ENCODE assay signal across 1 cellular context in genomic region chr1:216626394-216627067, GRCh38.
TF ChIP-seq lines count a peak whose summit lies in the region.

No MANE protein-coding gene starts in this region.

TF ChIP-seq in SK-N-SH, 30 proteins besides CTCF, POLR2A, EP300 and RAD21 (continued from another document):
- TF ChIP-seq USF2 (IDR thresholded peaks at IDR 0.05; ENCODE audit: borderline replicate concordance, low read depth, low read length) (no peak), RXRA (IDR thresholded peaks at IDR 0.05; ENCODE audit: borderline replicate concordance, low read depth) (peak; percentile 25; the same call in 1 of the 2 replicates), TCF12 (IDR thresholded peaks at IDR 0.05) (peak; percentile 79), RCOR1 (IDR thresholded peaks at IDR 0.05; ENCODE audit: low read length) (no peak), TAF1 (IDR thresholded peaks at IDR 0.05; ENCODE audit: borderline replicate concordance, low read depth, low read length) (no peak), MEF2A (IDR thresholded peaks at IDR 0.05; ENCODE audit: borderline replicate concordance, low read depth) (peak; percentile 78; the same call in 1 of the 2 replicates), PBX3 (IDR thresholded peaks at IDR 0.05) (peak; percentile 51), SMC3 (IDR thresholded peaks at IDR 0.05; ENCODE audit: low read depth, low read length) (no peak), FOXM1 (IDR thresholded peaks at IDR 0.05; ENCODE audit: low read depth) (no peak), POLR2AphosphoS5 (IDR thresholded peaks at IDR 0.05; ENCODE audit: low read depth, low read length) (0 out of 2 replicates have a peak, but pooled peaks have one; percentile 32), RFX5 (IDR thresholded peaks at IDR 0.05; ENCODE audit: low read length) (no peak), IRF3 (IDR thresholded peaks at IDR 0.05; ENCODE audit: low read depth, low read length) (no peak), CHD2 (IDR thresholded peaks at IDR 0.05; ENCODE audit: low read length, partially characterized antibody) (no peak), NRF1 (IDR thresholded peaks at IDR 0.05; ENCODE audit: low read depth, low read length) (no peak), JUND (IDR thresholded peaks at IDR 0.05) (peak; percentile 85), TEAD4 (IDR thresholded peaks at IDR 0.05; ENCODE audit: borderline replicate concordance, insufficient read depth) (no peak), NFIC (IDR thresholded peaks at IDR 0.05; ENCODE audit: borderline replicate concordance) (peak; percentile 74), GATA2 (CRISPR knock-in tag; IDR thresholded peaks at IDR 0.05) (peak; percentile 8; the same call in 1 of the 2 replicates), SIN3A (IDR thresholded peaks at IDR 0.05; ENCODE audit: borderline replicate concordance, low read depth, low read length) (no peak), MXI1 (IDR thresholded peaks at IDR 0.05; ENCODE audit: low read depth, low read length) (no peak)
- TF ChIP-seq, protein P1, sequence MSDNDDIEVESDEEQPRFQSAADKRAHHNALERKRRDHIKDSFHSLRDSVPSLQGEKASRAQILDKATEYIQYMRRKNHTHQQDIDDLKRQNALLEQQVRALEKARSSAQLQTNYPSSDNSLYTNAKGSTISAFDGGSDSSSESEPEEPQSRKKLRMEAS (IDR thresholded peaks at IDR 0.05; ENCODE audit: low read depth) = peak; percentile 13; the same call in 1 of the 2 replicates
